Comparison of ENCODE assay signal across 21 cellular contexts in the genomic region with DNA sequence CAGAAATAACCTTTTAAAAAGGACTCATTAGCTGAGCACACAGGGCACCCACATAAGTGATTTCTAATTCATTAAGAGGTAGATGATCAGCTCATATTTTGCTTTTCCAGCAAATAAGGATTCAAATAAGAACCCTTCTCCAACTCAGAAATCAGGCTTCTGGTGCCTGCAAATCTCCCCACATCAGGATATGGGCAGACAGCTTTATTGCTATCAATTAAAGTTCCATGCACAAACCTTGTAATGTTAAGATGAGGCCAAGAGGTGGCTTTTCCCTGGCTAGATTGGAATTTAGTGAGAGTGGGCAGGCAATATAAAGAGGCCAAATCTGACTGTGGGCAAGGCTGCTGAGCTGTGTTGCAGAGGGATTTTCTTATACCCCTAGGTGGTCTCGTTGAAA.
DNase-seq lines count a peak whose midpoint lies in the region; ATAC-seq and TF ChIP-seq lines count a peak whose summit lies in the region.
"Had no signal": no experiment of that assay in that cellular context is flagged by ENCODE, and none has a peak within 500 bp of the region (broad histone marks: within the 10 kb centered on the region; RNA-seq: fewer than 3 reads in every experiment).

No MANE protein-coding gene starts in this region.

- H2AFZ ChIP-seq in mesenchymal stem cell (ENCODE audit: low read depth, low read length): no peak overlapping the region

- POLR2A ChIA-PET in RWPE1 (lab: Yijun Ruan, JAX; ENCODE audit: low non-redundant PET): no interaction called here

- no peak for ATAC-seq in HG03460 (IDR thresholded peaks at IDR 0.05; ENCODE audit: unreplicated experiment)
- ATAC-seq in mucosa of descending colon: no peak

- peak overlapping the region; percentile 71 to 92 for H3K4ac ChIP-seq in mesenchymal stem cell (ENCODE audit: low read depth in 1 of 2, low read length in 2 of 2)

- peak overlapping the region; percentile 91 for H4K91ac ChIP-seq in mesenchymal stem cell (ENCODE audit: low read length)

- H2AK5ac ChIP-seq in mesenchymal stem cell (ENCODE audit: low read length, severe bottlenecking): no peak overlapping the region

- H3K4me1 ChIP-seq in mesenchymal stem cell (ENCODE audit: control insufficient read depth, insufficient read depth, low read depth, low read length): peaks cover 21% of the 10 kb centered on the region
- H3K4me1 ChIP-seq in thyroid gland: peaks cover 18 to 69% of the 10 kb centered on the region in 2 donors
- peaks cover 15% of the 10 kb centered on the region for H3K4me1 ChIP-seq in mucosa of descending colon (ENCODE audit: low read depth)

- H3K79me1 ChIP-seq in mesenchymal stem cell (replicated peaks; ENCODE audit: low read length, poor library complexity, severe bottlenecking): peaks cover 25% of the 10 kb centered on the region

- H2BK15ac ChIP-seq in mesenchymal stem cell (ENCODE audit: low read depth, poor library complexity, severe bottlenecking): no peak overlapping the region

- no peak overlapping the region for H3K4me2 ChIP-seq in mesenchymal stem cell (ENCODE audit: low read length, poor library complexity, severe bottlenecking)

- intact Hi-C loops in thyroid gland (cut with DNase I) (no loop called here), mucosa of descending colon (cut with DNase I, micrococcal nuclease) (loop anchor here in 1 of 2 donors (10.0 kb wide), 1 partner anchor 188 kb away; no protein-coding TSS in a partner anchor)

- H2BK12ac ChIP-seq in mesenchymal stem cell (ENCODE audit: low read length in 2 of 2): peak overlapping the region; percentile 65 to 85

- TF ChIP-seq POLR2A in thyroid gland (IDR thresholded peaks at IDR 0.05): no peak

- H3K27me3 ChIP-seq in mesenchymal stem cell (ENCODE audit: control insufficient read depth in 1 of 2, insufficient read depth in 1 of 2, low read length in 2 of 2): no peaks in the 10 kb centered on the region
- H3K27me3 ChIP-seq in thyroid gland: no peaks in the 10 kb centered on the region
- H3K27me3 ChIP-seq: BLaER1 treated with 17β-estradiol and CSF1 and Interleukin-3, amounts not matched to agents 10 nM and 100 nM; tibial nerve had no signal

- TF ChIP-seq CTCF in RWPE1 (conservative IDR thresholded peaks at IDR 0.05; ENCODE audit: low read depth) (no peak), thyroid gland (IDR thresholded peaks at IDR 0.05) (no peak), mucosa of descending colon (IDR thresholded peaks at IDR 0.05) (no peak)

- H4K8ac ChIP-seq in mesenchymal stem cell (ENCODE audit: low read length): peak overlapping the region; percentile 74

- H2BK5ac ChIP-seq in mesenchymal stem cell (ENCODE audit: low read depth, low read length, poor library complexity, severe bottlenecking): no peak overlapping the region

- H3K9me3 ChIP-seq in mesenchymal stem cell (ENCODE audit: control insufficient read depth, low read length) (no peaks in the 10 kb centered on the region), thyroid gland (no peaks in the 10 kb centered on the region), mucosa of descending colon (no peaks in the 10 kb centered on the region)
- H3K9me3 ChIP-seq: tibial nerve had no signal

- DNase-seq in RWPE1 (ENCODE audit: low spot score) (no peak), mesenchymal stem cell (peak; percentile 38), thyroid gland (no peak), mucosa of descending colon (no peak), NCI-H1436 (lab: John Stamatoyannopoulos, UW) (no peak), cerebellar nuclear complex (lab: John Stamatoyannopoulos, UW) (no peak)
- DNase-seq: activated CD4-positive, alpha-beta T cell treated with anti-CD3 and anti-CD28 coated beads, Interleukin-2, amount 50 U/mL, for 4 hours; activated T-cell treated with anti-CD3 and anti-CD28 coated beads, Interleukin-2, amount 50 U/mL, for 1 hour; DMS53; endodermal cell; foreskin melanocyte; MM.1S; NCI-H2029; NCI-H510A; stimulated activated CD4-positive, alpha-beta T cell treated with anti-CD3 and anti-CD28 coated beads, Interleukin-4, amount 100 ng/mL, for 4 hours; SW 1271 had no signal

- peak overlapping the region; percentile 91 for H2BK120ac ChIP-seq in mesenchymal stem cell (ENCODE audit: low read depth, low read length)

- H3K36me3 ChIP-seq in mesenchymal stem cell (ENCODE audit: control insufficient read depth in 1 of 2, insufficient read depth in 2 of 2, low read depth in 1 of 2, low read length in 2 of 2) (no peaks in the 10 kb centered on the region), thyroid gland (no peaks in the 10 kb centered on the region), mucosa of descending colon (ENCODE audit: low read depth) (no peaks in the 10 kb centered on the region)
- H3K36me3 ChIP-seq: tibial nerve had no signal

- WGBS in mesenchymal stem cell: 73% methylated on average over 1 of the region's 1 CpG
- WGBS in thyroid gland, 2 donors: 38 to 67% methylated on average over 1 of the region's 1 CpG

- H3K18ac ChIP-seq in mesenchymal stem cell (ENCODE audit: low read depth in 1 of 2, low read length in 2 of 2): peak overlapping the region; percentile 58 to 86

- H3K14ac ChIP-seq in mesenchymal stem cell (ENCODE audit: low read length in 2 of 2): no peak overlapping the region

- CTCF ChIA-PET in RWPE1 (lab: Yijun Ruan, JAX): interaction anchor here (0.9 kb wide), 1 partner anchor 1845 kb away, joined by 6 read pairs; no protein-coding TSS in a partner anchor

- H3K27ac ChIP-seq in RWPE1 (peak overlapping the region; percentile 85), cingulate gyrus (ENCODE audit: low read depth, low read length) (peak overlapping the region; percentile 34), mesenchymal stem cell (ENCODE audit: low read length, poor library complexity, severe bottlenecking) (no peak overlapping the region), thyroid gland (peak overlapping the region; percentile 11 to 33 (median 27))
- H3K27ac ChIP-seq: BLaER1 treated with 17β-estradiol and CSF1 and Interleukin-3, amounts not matched to agents 10 nM and 100 nM had no signal

- H3K9ac ChIP-seq in mesenchymal stem cell (ENCODE audit: low read length): peak overlapping the region; percentile 8
- H3K9ac ChIP-seq: BLaER1 treated with 17β-estradiol and CSF1 and Interleukin-3, amounts not matched to agents 10 nM and 100 nM had no signal

- no peak overlapping the region for H3K4me3 ChIP-seq in mesenchymal stem cell (ENCODE audit: insufficient read depth in 1 of 2, low read depth in 1 of 2, low read length in 2 of 2)
- no peak overlapping the region for H3K4me3 ChIP-seq in thyroid gland (replicated peaks in 1 of 3)
- H3K4me3 ChIP-seq in mucosa of descending colon: no peak overlapping the region
- H3K4me3 ChIP-seq: BLaER1 treated with 17β-estradiol and CSF1 and Interleukin-3, amounts not matched to agents 10 nM and 100 nM; skin epidermis; tibial nerve had no signal

- H3K23ac ChIP-seq in mesenchymal stem cell (ENCODE audit: low read length in 2 of 2): no peak overlapping the region
